Comparison of ENCODE assay signal across 9 cellular contexts in genomic region chr5:151086192-151086869, GRCh38. TPM values are rescaled to one million over a fixed set of nuclear protein-coding genes. Genes with fewer than 3 reads are reported as not detected.
DNase-seq lines count a peak whose midpoint lies in the region; ATAC-seq and TF ChIP-seq lines count a peak whose summit lies in the region.
"Had no signal": no experiment of that assay in that cellular context is flagged by ENCODE, and none has a peak within 500 bp of the region (broad histone marks: within the 10 kb centered on the region; RNA-seq: fewer than 3 reads in every experiment).

No MANE protein-coding gene starts in this region.

- ATAC-seq in SK-N-SH treated with all-trans-retinoic acid at 6 μM for 48 hours, result no peak

- no peak for TF ChIP-seq POLR2A in ovary (IDR thresholded peaks at IDR 0.05)

- peaks cover 66% of the 10 kb centered on the region for H3K4me1 ChIP-seq in SJSA1 (replicated peaks)
- H3K4me1 ChIP-seq in esophagus (ENCODE audit: control insufficient read depth in 2 of 2, insufficient read depth in 2 of 2, low read length in 1 of 2), result peaks cover 0 to 13% of the 10 kb centered on the region in 2 donors
- H3K4me1 ChIP-seq in ovary (ENCODE audit: insufficient read depth), result peaks cover 4% of the 10 kb centered on the region

- H3K4me3 ChIP-seq in GM12875 (ENCODE audit: low read depth, low read length), result peak overlapping the region; percentile 89
- peak overlapping the region; percentile 38 for H3K4me3 ChIP-seq in SJSA1
- H3K4me3 ChIP-seq in esophagus (ENCODE audit: low read depth in 1 of 2, low read length in 2 of 2), result peak overlapping the region; percentile 17 to 24
- H3K4me3 ChIP-seq in skin epidermis, result peak overlapping the region in 6 of 7 experiments; percentile 14 to 41 (median 25)
- H3K4me3 ChIP-seq in ovary, result no peak overlapping the region

- H3K9me3 ChIP-seq in SJSA1 (replicated peaks), result no peaks in the 10 kb centered on the region
- no peaks in the 10 kb centered on the region for H3K9me3 ChIP-seq in esophagus (ENCODE audit: control insufficient read depth in 2 of 2, insufficient read depth in 1 of 2, low read depth in 1 of 2, low read length in 1 of 2)
- no peaks in the 10 kb centered on the region for H3K9me3 ChIP-seq in ovary

- no peak for TF ChIP-seq EP300 in ovary (IDR thresholded peaks at IDR 0.05)

- H3K27ac ChIP-seq in SJSA1 (peak overlapping the region; percentile 98), esophagus (ENCODE audit: low read depth in 2 of 2, low read length in 1 of 2) (peak overlapping the region; percentile 23 to 80), skin epidermis (peak overlapping the region in 20 of 21 experiments; percentile 53 to 100 (median 77)), ovary (no peak overlapping the region)

- no peaks in the 10 kb centered on the region for H3K27me3 ChIP-seq in SJSA1 (replicated peaks)
- no peaks in the 10 kb centered on the region for H3K27me3 ChIP-seq in esophagus (ENCODE audit: control insufficient read depth in 1 of 2, insufficient read depth in 2 of 2, low read length in 2 of 2)
- H3K27me3 ChIP-seq in ovary, result no peaks in the 10 kb centered on the region

- TF ChIP-seq CTCF in GM12875 (IDR thresholded peaks at IDR 0.05; ENCODE audit: borderline replicate concordance, insufficient read depth, low read depth, low read length) (no peak), ovary (IDR thresholded peaks at IDR 0.05) (no peak)

- WGBS in esophagus, 2 donors, result 65 to 73% methylated on average over 6 of the region's 6 CpGs
- WGBS in ovary, 3 donors, result 75 to 83% (median 80%) methylated on average over 6 of the region's 6 CpGs

- H3K36me3 ChIP-seq in SJSA1 (0 out of 2 replicates have a peak, but pooled peaks cover 7% of the 10 kb centered on the region), esophagus (ENCODE audit: control insufficient read depth in 2 of 2, insufficient read depth in 2 of 2, low read length in 1 of 2) (no peaks in the 10 kb centered on the region), ovary (no peaks in the 10 kb centered on the region)

- intact Hi-C loops in ovary (cut with DNase I), result no loop called here

- DNase-seq in SJSA1 (ENCODE audit: low read depth in 1 of 2, low spot score in 2 of 2) (peak in 1 of 2 experiments; percentile 42), NCI-H2227 (lab: John Stamatoyannopoulos, UW; ENCODE audit: unreplicated experiment) (no peak), germinal center (ENCODE audit: low spot score) (no peak), ovary (no peak)
- DNase-seq: HFFc6 had no signal

TF ChIP-seq in SK-N-SH treated with all-trans-retinoic acid at 6 μM for 48 hours, 23 proteins besides CTCF, POLR2A, EP300 and RAD21:
- TF ChIP-seq ZFP30 (CRISPR knock-in tag; IDR thresholded peaks at IDR 0.05), result no peak
- no peak for TF ChIP-seq CSRNP3 (CRISPR knock-in tag; IDR thresholded peaks at IDR 0.05)
- no peak for TF ChIP-seq PPARA (CRISPR knock-in tag; IDR thresholded peaks at IDR 0.05; ENCODE audit: borderline replicate concordance)
- no peak for TF ChIP-seq ZNF70 (CRISPR knock-in tag; IDR thresholded peaks at IDR 0.05)
- TF ChIP-seq SNAI2 (CRISPR knock-in tag; IDR thresholded peaks at IDR 0.05), result no peak
- TF ChIP-seq ZNF565 (CRISPR knock-in tag; conservative IDR thresholded peaks at IDR 0.05; ENCODE audit: low read depth), result no peak
- no peak for TF ChIP-seq RARB (CRISPR knock-in tag; IDR thresholded peaks at IDR 0.05)
- TF ChIP-seq BACH2 (CRISPR knock-in tag; IDR thresholded peaks at IDR 0.05; ENCODE audit: borderline replicate concordance), result no peak
- no peak for TF ChIP-seq POU6F1 (CRISPR knock-in tag; IDR thresholded peaks at IDR 0.05; ENCODE audit: borderline replicate concordance, low read depth)
- no peak for TF ChIP-seq ARNTL (CRISPR knock-in tag; IDR thresholded peaks at IDR 0.05; ENCODE audit: borderline replicate concordance, low read depth)
- TF ChIP-seq TSHZ2 (CRISPR knock-in tag; IDR thresholded peaks at IDR 0.05), result no peak
- no peak for TF ChIP-seq ZNF8 (CRISPR knock-in tag; IDR thresholded peaks at IDR 0.05)
- no peak for TF ChIP-seq CSDC2 (CRISPR knock-in tag; IDR thresholded peaks at IDR 0.05)
- no peak for TF ChIP-seq ZFP3 (CRISPR knock-in tag; IDR thresholded peaks at IDR 0.05)
- no peak for TF ChIP-seq ZC3H10 (CRISPR knock-in tag; IDR thresholded peaks at IDR 0.05)
- TF ChIP-seq ISL1 (CRISPR knock-in tag; IDR thresholded peaks at IDR 0.05), result no peak
- TF ChIP-seq GLIS3 (CRISPR knock-in tag; IDR thresholded peaks at IDR 0.05), result no peak
- no peak for TF ChIP-seq PATZ1 (CRISPR knock-in tag; IDR thresholded peaks at IDR 0.05; ENCODE audit: borderline replicate concordance)
TF ChIP-seq in SK-N-SH treated with all-trans-retinoic acid at 6 μM for 48 hours: peak in this region for 0.

RNA-seq across cellular contexts. Expression of gene TNIP1, which starts 5.5 kb away (rescaled TPM):
- total RNA-seq in SJSA1 (2014; rRNA removed; shearing (Covaris generic)), result 263 and 296 TPM in 2 replicates
- polyA plus RNA-seq in esophagus (100 to 1,000 TPM in 1 of 2 donors, 10 to 100 TPM in 1; 68.3 to 140 TPM), ovary (10 to 100 TPM; 51.0 to 57.6 TPM)
- total RNA-seq in ovary, result 10 to 100 TPM; 39.4 to 89.7 (median 69.9) TPM

Comparison
In these comparisons a context has a peak if more than half of its experiments do, and no peak if none do; other contexts are left out.
1. H3K27ac ChIP-seq: peak in SJSA1 (single experiment), esophagus (2 of 2) and skin epidermis (20 of 21); none in ovary (0 of 2).